In genomic region chr12:131133994-131134393, GRCh38 we compare ENCODE assay signal across 20 cellular contexts.
"Had no signal": no experiment of that assay in that cellular context is flagged by ENCODE, and none has a peak within 500 bp of the region (broad histone marks: within the 10 kb centered on the region; RNA-seq: fewer than 3 reads in every experiment).

No MANE protein-coding gene starts in this region.

- H3K36me3 Mint-ChIP-seq: mesothelial cell of epicardium; natural killer cell treated with Interleukin-12 subunit alpha and Interleukin-12 subunit beta and Interleukin-15 and Interleukin-18, amount 100 ng/mL, for 72 hours had no signal

- H3K4me3 ChIP-seq: dorsolateral prefrontal cortex, heart right ventricle, pancreas, right lobe of liver, suprapubic skin, thyroid gland, upper lobe of left lung, uterus had no signal

- DNase-seq: cortex of kidney; effector CD8-positive, alpha-beta T cell; heart right ventricle; hypothalamus; kidney glomerular epithelial cell; mammary epithelial cell; pancreas; stimulated activated CD4-positive, alpha-beta T cell treated with anti-CD3 and anti-CD28 coated beads, Interleukin-2, amount 100 ng/mL, for 48 hours; stimulated activated naive CD4-positive, alpha-beta T cell treated with Interleukin-2 at 50 U/mL for 16 hours; thyroid gland had no signal

- H3K36me3 ChIP-seq: neutrophil, pancreas, right lobe of liver, suprapubic skin, thyroid gland, uterus had no signal

- H3K27ac ChIP-seq: heart right ventricle, neutrophil, pancreas, right lobe of liver, suprapubic skin, thyroid gland, upper lobe of left lung had no signal

- H3K27ac Mint-ChIP-seq: mesothelial cell of epicardium; natural killer cell treated with Interleukin-12 subunit alpha and Interleukin-12 subunit beta and Interleukin-15 and Interleukin-18, amount 100 ng/mL, for 72 hours; progenitor cell of endocrine pancreas had no signal

- H3K4me3 Mint-ChIP-seq: central memory CD8-positive, alpha-beta T cell; mesothelial cell of epicardium; natural killer cell treated with Interleukin-12 subunit alpha and Interleukin-12 subunit beta and Interleukin-15 and Interleukin-18, amount 100 ng/mL, for 72 hours had no signal

- H3K9me3 ChIP-seq: heart right ventricle, neutrophil, pancreas, right lobe of liver, suprapubic skin, thyroid gland, upper lobe of left lung, uterus had no signal

- H3K27me3 ChIP-seq: dorsolateral prefrontal cortex, heart right ventricle, neutrophil, pancreas, right lobe of liver, thyroid gland, upper lobe of left lung, uterus had no signal

- H3K9me3 Mint-ChIP-seq: central memory CD8-positive, alpha-beta T cell; mesothelial cell of epicardium; natural killer cell treated with Interleukin-12 subunit alpha and Interleukin-12 subunit beta and Interleukin-15 and Interleukin-18, amount 100 ng/mL, for 72 hours had no signal
